Comparison of ENCODE assay signal across 8 cellular contexts in genomic region chrX:13653022-13653693, GRCh38. TPM values are rescaled to one million over a fixed set of nuclear protein-coding genes. Genes with fewer than 3 reads are reported as not detected.
A peak's percentile ranks its signal among the peaks of the same experiment; 100 is the strongest.
DNase-seq lines count a peak whose midpoint lies in the region; ATAC-seq, FAIRE-seq and TF ChIP-seq lines count a peak whose summit lies in the region.

A gene with protein sequence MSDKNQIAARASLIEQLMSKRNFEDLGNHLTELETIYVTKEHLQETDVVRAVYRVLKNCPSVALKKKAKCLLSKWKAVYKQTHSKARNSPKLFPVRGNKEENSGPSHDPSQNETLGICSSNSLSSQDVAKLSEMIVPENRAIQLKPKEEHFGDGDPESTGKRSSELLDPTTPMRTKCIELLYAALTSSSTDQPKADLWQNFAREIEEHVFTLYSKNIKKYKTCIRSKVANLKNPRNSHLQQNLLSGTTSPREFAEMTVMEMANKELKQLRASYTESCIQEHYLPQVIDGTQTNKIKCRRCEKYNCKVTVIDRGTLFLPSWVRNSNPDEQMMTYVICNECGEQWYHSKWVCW (plus strand): TSS chrX:13653141. CDS start chrX:13662509, 9,368 bp downstream.

- peak within 1 kb of the TSS; percentile 71 for H3K4me3 ChIP-seq in BJ (ENCODE audit: low read depth, low read length)

- ATAC-seq in HG03442 (IDR thresholded peaks at IDR 0.05; ENCODE audit: unreplicated experiment): peak; percentile 96

- FAIRE-seq in GM19239 (lab: Jason Lieb, UNC): peak; percentile 100
- FAIRE-seq in colon (lab: Jason Lieb, UNC): peak; percentile 97

- POLR2A ChIA-PET in BJ (lab: Charles Lee): no interaction called here

- H3K36me3 ChIP-seq in BJ (ENCODE audit: control insufficient read depth, insufficient read depth, low read length): no peaks in the 10 kb centered on the region

- peak; percentile 83 for DNase-seq in BJ (ENCODE audit: low read depth)
- DNase-seq in GM19239 (ENCODE audit: insufficient read length, low spot score): peak; percentile 40
- peak; percentile 88 for DNase-seq in NCI-H524 treated with DMSO at 0.1 percent for 48 hours (lab: John Stamatoyannopoulos, UW)
- peak; percentile 90 to 94 for DNase-seq in activated CD4-positive, alpha-beta T cell treated with anti-CD3 and anti-CD28 coated beads for 4 hours
- DNase-seq in kidney glomerular epithelial cell (lab: John Stamatoyannopoulos, UW): peak; percentile 78
- DNase-seq in stimulated activated CD4-positive, alpha-beta T cell treated with anti-CD3 and anti-CD28 coated beads, Interleukin-15, amount 100 ng/mL, for 48 hours (ENCODE audit: low read depth in 2 of 2): peak; percentile 85 to 93

- CTCF ChIA-PET in BJ (lab: Yijun Ruan, JAX): interaction anchor here (0.8 kb wide), 1 partner anchor 94 kb away, joined by 3 read pairs; no protein-coding TSS in a partner anchor

- TF ChIP-seq CTCF in BJ (IDR thresholded peaks at IDR 0.05; ENCODE audit: insufficient read depth, low read depth, low read length): no peak

- no peaks in the 10 kb centered on the region for H3K27me3 ChIP-seq in BJ (ENCODE audit: control insufficient read depth, insufficient read depth, low read length)

RNA-seq across cellular contexts. Expression of the gene that starts here (rescaled TPM):
- polyA plus RNA-seq in BJ (2011; rRNA removed): 1.1 and 2.0 TPM in 2 replicates
- 1.4 and 1.5 TPM in 2 replicates for polyA minus RNA-seq in BJ (2011; rRNA and poly(A)+ RNA removed)

Comparison
In these comparisons a context has a peak if more than half of its experiments do, and no peak if none do; other contexts are left out.
1. Peak in every context shown above with its lines: DNase-seq, ATAC-seq and H3K4me3 ChIP-seq.
2. DNase-seq: peak in every context shown above with its lines; median percentile 92 in activated CD4-positive, alpha-beta T cell treated with anti-CD3 and anti-CD28 coated beads for 4 hours; 89 in stimulated activated CD4-positive, alpha-beta T cell treated with anti-CD3 and anti-CD28 coated beads, Interleukin-15, amount 100 ng/mL, for 48 hours; 88 in NCI-H524 treated with DMSO at 0.1 percent for 48 hours; 83 in BJ; 78 in kidney glomerular epithelial cell; 40 in GM19239.